ENCODE assay signal across 1 cellular context in genomic region chr12:132508860-132509732, GRCh38.
TF ChIP-seq lines count a peak whose summit lies in the region.

No MANE protein-coding gene starts in this region.

TF ChIP-seq in H1, 55 proteins besides CTCF, POLR2A, EP300 and RAD21:
- TF ChIP-seq SP1 (IDR thresholded peaks at IDR 0.05; ENCODE audit: low read depth, low read length), result no peak
- TF ChIP-seq TAF7 (optimal IDR thresholded peaks at IDR 0.05; ENCODE audit: borderline replicate concordance, low read depth, low read length), result no peak
- TF ChIP-seq JUN (IDR thresholded peaks at IDR 0.05; ENCODE audit: low read depth, low read length), result no peak
- no peak for TF ChIP-seq GABPA (IDR thresholded peaks at IDR 0.05; ENCODE audit: borderline replicate concordance, insufficient read depth, low read length)
- no peak for TF ChIP-seq BACH1 (IDR thresholded peaks at IDR 0.05; ENCODE audit: low read length)
- TF ChIP-seq SIRT6 (IDR thresholded peaks at IDR 0.05; ENCODE audit: low read length), result no peak
- TF ChIP-seq ATF2 (IDR thresholded peaks at IDR 0.05; ENCODE audit: low read length), result no peak
- TF ChIP-seq ZNF274 (IDR thresholded peaks at IDR 0.05; ENCODE audit: borderline replicate concordance, extremely low read depth, low read length), result no peak
- no peak for TF ChIP-seq HDAC6 (IDR thresholded peaks at IDR 0.05; ENCODE audit: low read depth, low read length)
- no peak for TF ChIP-seq RFX5 (IDR thresholded peaks at IDR 0.05; ENCODE audit: borderline replicate concordance, low read depth, low read length)
- no peak for TF ChIP-seq ASH2L (IDR thresholded peaks at IDR 0.05; ENCODE audit: low read length)
- no peak for TF ChIP-seq SRF (IDR thresholded peaks at IDR 0.05; ENCODE audit: low read depth, low read length)
- TF ChIP-seq MAX (IDR thresholded peaks at IDR 0.05), result no peak
- no peak for TF ChIP-seq CBX8 (IDR thresholded peaks at IDR 0.05; ENCODE audit: borderline replicate concordance, low read depth, low read length)
- TF ChIP-seq SP2 (IDR thresholded peaks at IDR 0.05; ENCODE audit: low read length), result no peak
- TF ChIP-seq SAP30 (IDR thresholded peaks at IDR 0.05; ENCODE audit: insufficient read depth, insufficient replicate concordance, low read length), result no peak
- TF ChIP-seq E2F6 (IDR thresholded peaks at IDR 0.05), result no peak
- TF ChIP-seq RXRA (IDR thresholded peaks at IDR 0.05; ENCODE audit: insufficient read depth, low read depth, low read length), result no peak
- no peak for TF ChIP-seq KDM4A (IDR thresholded peaks at IDR 0.05; ENCODE audit: low read depth, low read length, severe bottlenecking)
